ENCODE assay signal across 9 cellular contexts in genomic region chr7:95595825-95596182, GRCh38. TPM values are rescaled to one million over a fixed set of nuclear protein-coding genes. Genes with fewer than 3 reads are reported as not detected.
DNase-seq lines count a peak whose midpoint lies in the region; ATAC-seq and TF ChIP-seq lines count a peak whose summit lies in the region.
"Had no signal": no experiment of that assay in that cellular context is flagged by ENCODE, and none has a peak within 500 bp of the region (broad histone marks: within the 10 kb centered on the region; RNA-seq: fewer than 3 reads in every experiment).

No MANE protein-coding gene starts in this region.

- no peak overlapping the region for H3K27ac Mint-ChIP-seq in nephron progenitor cell
- H3K27ac Mint-ChIP-seq: CD8-positive, alpha-beta T cell had no signal

- H3K9me3 ChIP-seq in RWPE2 (ENCODE audit: severe bottlenecking): no peaks in the 10 kb centered on the region
- no peaks in the 10 kb centered on the region for H3K9me3 ChIP-seq in gastroesophageal sphincter

- H3K27ac ChIP-seq in 22Rv1 (peak overlapping the region; percentile 36), RWPE2 (ENCODE audit: poor library complexity, severe bottlenecking) (no peak overlapping the region), gastroesophageal sphincter (peak overlapping the region; percentile 95 to 99 (median 98))

- peak overlapping the region; percentile 85 for H3K4me3 Mint-ChIP-seq in nephron progenitor cell

- H3K4me3 ChIP-seq in RWPE2 (ENCODE audit: severe bottlenecking) (peak overlapping the region; percentile 24), gastroesophageal sphincter (peak overlapping the region; percentile 80 to 98)

- H3K27me3 ChIP-seq in RWPE2 (ENCODE audit: insufficient read depth, poor library complexity, severe bottlenecking): peaks cover 32% of the 10 kb centered on the region
- H3K27me3 ChIP-seq in gastroesophageal sphincter: no peaks in the 10 kb centered on the region

- WGBS in gastroesophageal sphincter (ENCODE audit: low coverage in 1 of 2), 2 donors: 0 to 12% methylated on average over 3 to 7 of the region's 7 CpGs

- DNase-seq in RWPE2 (ENCODE audit: low spot score) (no peak), nephron progenitor cell (no peak), GM13977 (ENCODE audit: low spot score) (no peak), NCI-H2227 treated with DMSO at 0.1 percent for 48 hours (lab: John Stamatoyannopoulos, UW) (no peak)
- DNase-seq in effector CD8-positive, alpha-beta T cell (lab: John Stamatoyannopoulos, UW): no peak
- DNase-seq: CD8-positive, alpha-beta T cell had no signal

- no peaks in the 10 kb centered on the region for H3K36me3 Mint-ChIP-seq in nephron progenitor cell (ENCODE audit: low read depth)
- H3K36me3 Mint-ChIP-seq: CD8-positive, alpha-beta T cell had no signal

- H3K27me3 Mint-ChIP-seq in nephron progenitor cell (ENCODE audit: low read depth, poor library complexity): peaks cover 82% of the 10 kb centered on the region

- H3K4me1 ChIP-seq in RWPE2 (ENCODE audit: insufficient read depth, poor library complexity, severe bottlenecking): no peaks in the 10 kb centered on the region
- H3K4me1 ChIP-seq in gastroesophageal sphincter: peaks cover 9 to 49% (median 10%) of the 10 kb centered on the region in 3 donors

- TF ChIP-seq CTCF in 22Rv1 (IDR thresholded peaks at IDR 0.05) (no peak), RWPE2 (IDR thresholded peaks at IDR 0.05; ENCODE audit: poor library complexity, severe bottlenecking) (no peak), gastroesophageal sphincter (IDR thresholded peaks at IDR 0.05) (no peak), nephron progenitor cell (IDR thresholded peaks at IDR 0.05) (no peak), GM13977 (IDR thresholded peaks at IDR 0.05; ENCODE audit: extremely low read depth, insufficient read depth, missing control alignments) (no peak)

- ATAC-seq in RWPE2 (ENCODE audit: low read depth) (peak; percentile 28; the same call in 2 of the 3 replicates), gastroesophageal sphincter (no peak), GM18873 (IDR thresholded peaks at IDR 0.05; ENCODE audit: low FRiP score, unreplicated experiment) (no peak)
- ATAC-seq: CD8-positive, alpha-beta T cell had no signal

- peaks cover 18% of the 10 kb centered on the region for H3K4me1 Mint-ChIP-seq in nephron progenitor cell

- H3K9me3 Mint-ChIP-seq in nephron progenitor cell: no peaks in the 10 kb centered on the region
- H3K9me3 Mint-ChIP-seq: CD8-positive, alpha-beta T cell had no signal

- in situ Hi-C loops in GM13977 (cut with MboI; ENCODE audit: low pct_unique_long_range_greater_than_20kb, low sequenced_read_pairs, unreplicated experiment): no loop called here

- TF ChIP-seq POLR2A in gastroesophageal sphincter (IDR thresholded peaks at IDR 0.05): no peak

- H3K36me3 ChIP-seq in RWPE2 (ENCODE audit: low read depth): no peaks in the 10 kb centered on the region
- H3K36me3 ChIP-seq in gastroesophageal sphincter: peaks cover 22 to 44% of the 10 kb centered on the region in 2 donors

- no peak for TF ChIP-seq EP300 in gastroesophageal sphincter (IDR thresholded peaks at IDR 0.05)

RNA-seq across cellular contexts. Expression of gene PDK4, which starts 0.5 kb away (rescaled TPM):
- total RNA-seq in gastroesophageal sphincter: 100 to 1,000 TPM; 208 to 842 (median 506) TPM
- total RNA-seq: CD8-positive, alpha-beta T cell had no signal
